8 cellular contexts compared by ENCODE assay signal in genomic region chrX:17860811-17861495, GRCh38. TPM values are rescaled to one million over a fixed set of nuclear protein-coding genes. Genes with fewer than 3 reads are reported as not detected.
DNase-seq lines count a peak whose midpoint lies in the region; ATAC-seq and TF ChIP-seq lines count a peak whose summit lies in the region.

TSS of gene RAI2 (minus strand) at chrX:17861298. CDS start at chrX:17802010, 59,288 bp downstream.

- TF ChIP-seq CTCF in BJ (IDR thresholded peaks at IDR 0.05; ENCODE audit: insufficient read depth, low read depth, low read length) (no peak), smooth muscle cell (IDR thresholded peaks at IDR 0.05; ENCODE audit: borderline replicate concordance, insufficient read depth, poor library complexity, severe bottlenecking) (no peak)

- H3K9ac ChIP-seq in adipocyte (ENCODE audit: low read length) (peak within 1 kb of the TSS; percentile 81), iPS-20b (ENCODE audit: low read depth, low read length) (no peak within 1 kb of the TSS), smooth muscle cell (ENCODE audit: low read depth) (no peak within 1 kb of the TSS)

- H3K79me2 ChIP-seq in smooth muscle cell (ENCODE audit: low read depth): no peaks in the 10 kb centered on the region

- H3K4me3 ChIP-seq in BJ (ENCODE audit: low read depth, low read length) (peak within 1 kb of the TSS; percentile 27), adipocyte (ENCODE audit: low read length) (peak within 1 kb of the TSS; percentile 82), iPS-20b (ENCODE audit: low read length) (peak within 1 kb of the TSS; percentile 69), smooth muscle cell (peak within 1 kb of the TSS; percentile 46)

- H3K9me3 ChIP-seq in adipocyte (ENCODE audit: control insufficient read depth, low read length) (no peaks in the 10 kb centered on the region), iPS-20b (ENCODE audit: insufficient read depth, low read depth, low read length) (no peaks in the 10 kb centered on the region), smooth muscle cell (replicated peaks; ENCODE audit: low read depth) (no peaks in the 10 kb centered on the region)

- no peak within 1 kb of the TSS for H2AFZ ChIP-seq in smooth muscle cell (ENCODE audit: low read depth)

- no peak within 1 kb of the TSS for H3K27ac ChIP-seq in iPS-20b (ENCODE audit: low read length)
- H3K27ac ChIP-seq in smooth muscle cell (ENCODE audit: low read depth): no peak within 1 kb of the TSS

- WGBS in smooth muscle cell (ENCODE audit: low lambda C conversion rate): 53% methylated on average over 30 of the region's 98 CpGs

- H3F3A ChIP-seq in smooth muscle cell (ENCODE audit: low read depth): no peaks in the 10 kb centered on the region

- ATAC-seq in HG02571 (IDR thresholded peaks at IDR 0.05; ENCODE audit: unreplicated experiment) (no peak), HG02623 (IDR thresholded peaks at IDR 0.05; ENCODE audit: unreplicated experiment) (no peak)

- no peaks in the 10 kb centered on the region for H4K20me1 ChIP-seq in smooth muscle cell (ENCODE audit: low read depth)

- H3K27me3 ChIP-seq in BJ (ENCODE audit: control insufficient read depth, insufficient read depth, low read length) (peaks cover 14% of the 10 kb centered on the region; the same call in 1 of the 2 replicates), adipocyte (replicated peaks; ENCODE audit: control insufficient read depth, insufficient read depth, low read length) (peaks cover 24% of the 10 kb centered on the region), iPS-20b (ENCODE audit: insufficient read depth, low read length) (peaks cover 90% of the 10 kb centered on the region), smooth muscle cell (ENCODE audit: low read depth) (peaks cover 78% of the 10 kb centered on the region)

- DNase-seq in BJ (ENCODE audit: low read depth) (no peak), NCI-H146 treated with DMSO at 0.1 percent for 48 hours (lab: John Stamatoyannopoulos, UW; ENCODE audit: unreplicated experiment) (peak; percentile 35), adipocyte (ENCODE audit: low read depth) (peak; percentile 21), smooth muscle cell (lab: John Stamatoyannopoulos, UW; ENCODE audit: unreplicated experiment) (no peak), dermis blood vessel endothelial cell (no peak)

- CTCF ChIA-PET in BJ (lab: Yijun Ruan, JAX): no interaction called here

- H3K4me2 ChIP-seq in smooth muscle cell: peak within 1 kb of the TSS; percentile 84

- H3K36me3 ChIP-seq in BJ (ENCODE audit: control insufficient read depth, insufficient read depth, low read length) (no peaks in the 10 kb centered on the region), adipocyte (ENCODE audit: control insufficient read depth, insufficient read depth, low read length, severe bottlenecking) (no peaks in the 10 kb centered on the region), iPS-20b (ENCODE audit: insufficient read depth, low read depth, low read length) (no peaks in the 10 kb centered on the region), smooth muscle cell (ENCODE audit: low read depth) (no peaks in the 10 kb centered on the region)

- H3K4me1 ChIP-seq in adipocyte (ENCODE audit: control insufficient read depth, insufficient read depth, low read length) (no peaks in the 10 kb centered on the region), iPS-20b (ENCODE audit: insufficient read depth, low read length) (peaks cover 4% of the 10 kb centered on the region; the same call in 1 of the 2 replicates), smooth muscle cell (ENCODE audit: low read depth) (no peaks in the 10 kb centered on the region)

- POLR2A ChIA-PET in BJ (lab: Charles Lee): no interaction called here

RNA-seq across cellular contexts. Expression of gene RAI2, which starts in this region (rescaled TPM):
- polyA plus RNA-seq in BJ (2011; rRNA removed) (0.04 TPM in 1 of 2 replicates, not detected in the other), smooth muscle cell (0.17 and 0.72 TPM in 2 replicates)
- polyA minus RNA-seq in BJ (2011; rRNA and poly(A)+ RNA removed): not detected in 2 replicates
- total RNA-seq in smooth muscle cell (not detected in 2 replicates), dermis blood vessel endothelial cell (2.2 and 2.4 TPM in 2 replicates)

Comparison
In these comparisons a context has a peak if more than half of its experiments do, and no peak if none do; other contexts are left out.
1. DNase-seq: peak in NCI-H146 treated with DMSO at 0.1 percent for 48 hours (single experiment) and adipocyte (single experiment); none in BJ (single experiment), smooth muscle cell (single experiment) and dermis blood vessel endothelial cell (single experiment).
2. H3K4me3 ChIP-seq: peak in every context shown above with its lines; median percentile 82 in adipocyte; 69 in iPS-20b; 46 in smooth muscle cell; 27 in BJ.